ENCODE assay signal across 15 cellular contexts in genomic region chr20:39823239-39823638, GRCh38.
DNase-seq lines count a peak whose midpoint lies in the region; ATAC-seq and TF ChIP-seq lines count a peak whose summit lies in the region.
"Had no signal": no experiment of that assay in that cellular context is flagged by ENCODE, and none has a peak within 500 bp of the region (broad histone marks: within the 10 kb centered on the region; RNA-seq: fewer than 3 reads in every experiment).

No MANE protein-coding gene starts in this region.

- no peak for TF ChIP-seq CTCF in foreskin fibroblast (IDR thresholded peaks at IDR 0.05; ENCODE audit: low read depth, low read length)

- H3K27me3 ChIP-seq in skeletal muscle satellite cell (ENCODE audit: control insufficient read depth, insufficient read depth, low read length): peaks cover 21% of the 10 kb centered on the region
- H3K27me3 ChIP-seq: adrenal gland had no signal

- H3K4me1 Mint-ChIP-seq in activated naive CD4-positive, alpha-beta T cell treated with anti-CD3 and anti-CD28 coated beads for 36 hours (ENCODE audit: low read depth): no peaks in the 10 kb centered on the region
- H3K4me1 Mint-ChIP-seq: natural killer cell; stimulated activated naive CD8-positive, alpha-beta T cell treated with anti-CD3 and anti-CD28 coated beads, Interleukin-15, amount 100 ng/mL, for 72 hours had no signal

- peak; percentile 88 for DNase-seq in GM04504 (ENCODE audit: low read depth)
- peak; percentile 96 for DNase-seq in SW480 (ENCODE audit: low spot score)
- peak; percentile 6 to 67 for DNase-seq in foreskin fibroblast
- no peak for DNase-seq in activated naive CD4-positive, alpha-beta T cell treated with anti-CD3 and anti-CD28 coated beads for 36 hours
- DNase-seq: activated CD4-positive, CD25-positive, alpha-beta regulatory T cell; left cardiac atrium; natural killer cell; NCI-H2171; right cardiac atrium; stimulated activated naive CD8-positive, alpha-beta T cell treated with anti-CD3 and anti-CD28 coated beads, Interleukin-15, amount 100 ng/mL, for 72 hours had no signal

- no peaks in the 10 kb centered on the region for H3K36me3 Mint-ChIP-seq in activated naive CD4-positive, alpha-beta T cell treated with anti-CD3 and anti-CD28 coated beads for 36 hours (ENCODE audit: low read depth)
- H3K36me3 Mint-ChIP-seq: natural killer cell had no signal

- peak overlapping the region; percentile 5 for H3K4me2 ChIP-seq in skeletal muscle satellite cell (ENCODE audit: low read length)

- H3K27ac Mint-ChIP-seq in activated naive CD4-positive, alpha-beta T cell treated with anti-CD3 and anti-CD28 coated beads for 36 hours: no peak overlapping the region
- H3K27ac Mint-ChIP-seq: natural killer cell had no signal

- intact Hi-C loops in activated naive CD4-positive, alpha-beta T cell treated with anti-CD3 and anti-CD28 coated beads for 36 hours (cut with micrococcal nuclease): no loop called here

- CTCF ChIA-PET in activated naive CD4-positive, alpha-beta T cell treated with anti-CD3 and anti-CD28 coated beads for 36 hours (lab: Charles Lee): no interaction called here

- H3K9me3 ChIP-seq in skeletal muscle satellite cell (replicated peaks; ENCODE audit: low read length): no peaks in the 10 kb centered on the region
- H3K9me3 ChIP-seq: adrenal gland had no signal

- no peak overlapping the region for H3K4me3 ChIP-seq in foreskin fibroblast (ENCODE audit: low read depth in 1 of 2, low read length in 2 of 2)
- H3K4me3 ChIP-seq in skeletal muscle satellite cell (ENCODE audit: low read length): no peak overlapping the region
- H3K4me3 ChIP-seq: adrenal gland had no signal

- no peak overlapping the region for H3K4me3 Mint-ChIP-seq in activated naive CD4-positive, alpha-beta T cell treated with anti-CD3 and anti-CD28 coated beads for 36 hours
- H3K4me3 Mint-ChIP-seq: natural killer cell; stimulated activated naive CD8-positive, alpha-beta T cell treated with anti-CD3 and anti-CD28 coated beads, Interleukin-15, amount 100 ng/mL, for 72 hours had no signal

- peaks cover 10% of the 10 kb centered on the region for H3K4me1 ChIP-seq in skeletal muscle satellite cell (ENCODE audit: control insufficient read depth, insufficient read depth, low read length)

- H3K27me3 Mint-ChIP-seq in activated naive CD4-positive, alpha-beta T cell treated with anti-CD3 and anti-CD28 coated beads for 36 hours (ENCODE audit: low read depth): peaks cover 3% of the 10 kb centered on the region

- ATAC-seq in GM18498 (IDR thresholded peaks at IDR 0.05; ENCODE audit: unreplicated experiment) (no peak), GM18867 (IDR thresholded peaks at IDR 0.05; ENCODE audit: unreplicated experiment) (no peak), GM21528 (IDR thresholded peaks at IDR 0.05; ENCODE audit: low FRiP score, unreplicated experiment) (no peak)
- ATAC-seq: natural killer cell; stimulated activated naive CD8-positive, alpha-beta T cell treated with anti-CD3 and anti-CD28 coated beads, Interleukin-15, amount 100 ng/mL, for 72 hours had no signal

- H3K9ac ChIP-seq in skeletal muscle satellite cell (ENCODE audit: low read depth, low read length): no peak overlapping the region

- H3K9me3 Mint-ChIP-seq in activated naive CD4-positive, alpha-beta T cell treated with anti-CD3 and anti-CD28 coated beads for 36 hours: peaks cover 1% of the 10 kb centered on the region
- H3K9me3 Mint-ChIP-seq: stimulated activated naive CD8-positive, alpha-beta T cell treated with anti-CD3 and anti-CD28 coated beads, Interleukin-15, amount 100 ng/mL, for 72 hours had no signal

- no peaks in the 10 kb centered on the region for H3K36me3 ChIP-seq in skeletal muscle satellite cell (ENCODE audit: insufficient read depth, low read length)
- H3K36me3 ChIP-seq: adrenal gland had no signal
